ENCODE assay signal across 12 cellular contexts in genomic region chr16:51035711-51036110, GRCh38.
"Had no signal": no experiment of that assay in that cellular context is flagged by ENCODE, and none has a peak within 500 bp of the region (broad histone marks: within the 10 kb centered on the region; RNA-seq: fewer than 3 reads in every experiment).

No MANE protein-coding gene starts in this region.

- ATAC-seq: effector memory CD8-positive, alpha-beta T cell; left lobe of liver; mucosa of descending colon; natural killer cell had no signal

- DNase-seq: effector memory CD8-positive, alpha-beta T cell; mammary epithelial cell; mucosa of descending colon; natural killer cell; posterior cingulate gyrus; sigmoid colon; stimulated activated CD4-positive, alpha-beta T cell treated with anti-CD3 and anti-CD28 coated beads, Interleukin-2, amount 100 ng/mL, for 24 hours; stimulated activated naive CD4-positive, alpha-beta T cell; stomach; substantia nigra; transverse colon had no signal
